ENCODE assay signal across 1 cellular context in genomic region chr9:121281614-121282291, GRCh38.
TF ChIP-seq lines count a peak whose summit lies in the region.

No MANE protein-coding gene starts in this region.

TF ChIP-seq in HepG2, 621 proteins besides CTCF, POLR2A, EP300 and RAD21 (continued from another document and continues in another):
- TF ChIP-seq, protein P1, sequence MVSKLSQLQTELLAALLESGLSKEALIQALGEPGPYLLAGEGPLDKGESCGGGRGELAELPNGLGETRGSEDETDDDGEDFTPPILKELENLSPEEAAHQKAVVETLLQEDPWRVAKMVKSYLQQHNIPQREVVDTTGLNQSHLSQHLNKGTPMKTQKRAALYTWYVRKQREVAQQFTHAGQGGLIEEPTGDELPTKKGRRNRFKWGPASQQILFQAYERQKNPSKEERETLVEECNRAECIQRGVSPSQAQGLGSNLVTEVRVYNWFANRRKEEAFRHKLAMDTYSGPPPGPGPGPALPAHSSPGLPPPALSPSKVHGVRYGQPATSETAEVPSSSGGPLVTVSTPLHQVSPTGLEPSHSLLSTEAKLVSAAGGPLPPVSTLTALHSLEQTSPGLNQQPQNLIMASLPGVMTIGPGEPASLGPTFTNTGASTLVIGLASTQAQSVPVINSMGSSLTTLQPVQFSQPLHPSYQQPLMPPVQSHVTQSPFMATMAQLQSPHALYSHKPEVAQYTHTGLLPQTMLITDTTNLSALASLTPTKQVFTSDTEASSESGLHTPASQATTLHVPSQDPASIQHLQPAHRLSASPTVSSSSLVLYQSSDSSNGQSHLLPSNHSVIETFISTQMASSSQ (IDR thresholded peaks at IDR 0.05; ENCODE audit: low read depth), result no peak
- TF ChIP-seq, protein P1 (CRISPR knock-in tag; IDR thresholded peaks at IDR 0.05; ENCODE audit: borderline replicate concordance), result no peak
- no peak for TF ChIP-seq REXO4 (CRISPR knock-in tag; IDR thresholded peaks at IDR 0.05; ENCODE audit: borderline replicate concordance)
- TF ChIP-seq, protein P2, sequence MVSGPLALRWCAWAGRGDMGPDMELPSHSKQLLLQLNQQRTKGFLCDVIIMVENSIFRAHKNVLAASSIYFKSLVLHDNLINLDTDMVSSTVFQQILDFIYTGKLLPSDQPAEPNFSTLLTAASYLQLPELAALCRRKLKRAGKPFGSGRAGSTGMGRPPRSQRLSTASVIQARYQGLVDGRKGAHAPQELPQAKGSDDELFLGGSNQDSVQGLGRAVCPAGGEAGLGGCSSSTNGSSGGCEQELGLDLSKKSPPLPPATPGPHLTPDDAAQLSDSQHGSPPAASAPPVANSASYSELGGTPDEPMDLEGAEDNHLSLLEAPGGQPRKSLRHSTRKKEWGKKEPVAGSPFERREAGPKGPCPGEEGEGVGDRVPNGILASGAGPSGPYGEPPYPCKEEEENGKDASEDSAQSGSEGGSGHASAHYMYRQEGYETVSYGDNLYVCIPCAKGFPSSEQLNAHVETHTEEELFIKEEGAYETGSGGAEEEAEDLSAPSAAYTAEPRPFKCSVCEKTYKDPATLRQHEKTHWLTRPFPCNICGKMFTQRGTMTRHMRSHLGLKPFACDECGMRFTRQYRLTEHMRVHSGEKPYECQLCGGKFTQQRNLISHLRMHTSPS (CRISPR knock-in tag; IDR thresholded peaks at IDR 0.05; ENCODE audit: low read depth), result peak; percentile 30
- TF ChIP-seq TBX3 (IDR thresholded peaks at IDR 0.05; ENCODE audit: borderline replicate concordance), result peak; percentile 71
- peak; percentile 10; the same call in 1 of the 2 replicates for TF ChIP-seq RXRA (CRISPR knock-in tag; IDR thresholded peaks at IDR 0.05)
- 0 out of 2 replicates have a peak, but pooled peaks have one; percentile 21 for TF ChIP-seq CHD4 (IDR thresholded peaks at IDR 0.05; ENCODE audit: borderline replicate concordance, low read length)
- no peak for TF ChIP-seq ARID2 (CRISPR knock-in tag; IDR thresholded peaks at IDR 0.05; ENCODE audit: borderline replicate concordance)
- TF ChIP-seq HMG20A (CRISPR knock-in tag; IDR thresholded peaks at IDR 0.05; ENCODE audit: borderline replicate concordance), result peak; percentile 53; the same call in 1 of the 2 replicates
- TF ChIP-seq NFE2L1 (CRISPR knock-in tag; IDR thresholded peaks at IDR 0.05; ENCODE audit: borderline replicate concordance), result no peak
- TF ChIP-seq, protein P3, sequence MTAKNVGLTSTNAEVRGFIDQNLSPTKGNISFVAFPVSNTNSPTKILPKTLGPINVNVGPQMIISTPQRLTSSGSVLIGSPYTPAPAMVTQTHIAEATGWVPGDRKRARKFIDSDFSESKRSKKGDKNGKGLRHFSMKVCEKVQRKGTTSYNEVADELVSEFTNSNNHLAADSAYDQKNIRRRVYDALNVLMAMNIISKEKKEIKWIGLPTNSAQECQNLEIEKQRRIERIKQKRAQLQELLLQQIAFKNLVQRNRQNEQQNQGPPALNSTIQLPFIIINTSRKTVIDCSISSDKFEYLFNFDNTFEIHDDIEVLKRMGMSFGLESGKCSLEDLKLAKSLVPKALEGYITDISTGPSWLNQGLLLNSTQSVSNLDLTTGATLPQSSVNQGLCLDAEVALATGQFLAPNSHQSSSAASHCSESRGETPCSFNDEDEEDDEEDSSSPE (CRISPR knock-in tag; IDR thresholded peaks at IDR 0.05), result no peak
- peak; percentile 95 for TF ChIP-seq PATZ1 (CRISPR knock-in tag; IDR thresholded peaks at IDR 0.05)
- peak; percentile 60 for TF ChIP-seq PAXIP1 (CRISPR knock-in tag; conservative IDR thresholded peaks at IDR 0.05)
- TF ChIP-seq, protein P4, sequence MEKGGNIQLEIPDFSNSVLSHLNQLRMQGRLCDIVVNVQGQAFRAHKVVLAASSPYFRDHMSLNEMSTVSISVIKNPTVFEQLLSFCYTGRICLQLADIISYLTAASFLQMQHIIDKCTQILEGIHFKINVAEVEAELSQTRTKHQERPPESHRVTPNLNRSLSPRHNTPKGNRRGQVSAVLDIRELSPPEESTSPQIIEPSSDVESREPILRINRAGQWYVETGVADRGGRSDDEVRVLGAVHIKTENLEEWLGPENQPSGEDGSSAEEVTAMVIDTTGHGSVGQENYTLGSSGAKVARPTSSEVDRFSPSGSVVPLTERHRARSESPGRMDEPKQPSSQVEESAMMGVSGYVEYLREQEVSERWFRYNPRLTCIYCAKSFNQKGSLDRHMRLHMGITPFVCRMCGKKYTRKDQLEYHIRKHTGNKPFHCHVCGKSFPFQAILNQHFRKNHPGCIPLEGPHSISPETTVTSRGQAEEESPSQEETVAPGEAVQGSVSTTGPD (CRISPR knock-in tag; IDR thresholded peaks at IDR 0.05), result no peak
- no peak for TF ChIP-seq SKI (IDR thresholded peaks at IDR 0.05; ENCODE audit: partially characterized antibody)
- no peak for TF ChIP-seq ZNF138 (CRISPR knock-in tag; IDR thresholded peaks at IDR 0.05; ENCODE audit: low read depth)
- 0 out of 2 replicates have a peak, but pooled peaks have one; percentile 46 for TF ChIP-seq KLF11 (CRISPR knock-in tag; IDR thresholded peaks at IDR 0.05)
- TF ChIP-seq ZBTB20 (CRISPR knock-in tag; IDR thresholded peaks at IDR 0.05; ENCODE audit: borderline replicate concordance, low read depth), result peak; percentile 22; the same call in 1 of the 2 replicates
- TF ChIP-seq ZNF576 (CRISPR knock-in tag; IDR thresholded peaks at IDR 0.05), result no peak
- no peak for TF ChIP-seq ZNF710 (CRISPR knock-in tag; IDR thresholded peaks at IDR 0.05; ENCODE audit: borderline replicate concordance)
- no peak; the same call in 1 of the 2 replicates for TF ChIP-seq ZNF431 (CRISPR knock-in tag; IDR thresholded peaks at IDR 0.05; ENCODE audit: borderline replicate concordance, low read depth)
- TF ChIP-seq NCOA5 (CRISPR knock-in tag; IDR thresholded peaks at IDR 0.05), result no peak
- TF ChIP-seq ARHGAP35 (CRISPR knock-in tag; IDR thresholded peaks at IDR 0.05; ENCODE audit: borderline replicate concordance), result no peak
- peak; percentile 34; the same call in 1 of the 2 replicates for TF ChIP-seq SALL1 (CRISPR knock-in tag; IDR thresholded peaks at IDR 0.05)
- 0 out of 2 replicates have a peak, but pooled peaks have one; percentile 51 for TF ChIP-seq SSRP1 (CRISPR knock-in tag; IDR thresholded peaks at IDR 0.05)
- TF ChIP-seq KLF15 (CRISPR knock-in tag; IDR thresholded peaks at IDR 0.05; ENCODE audit: borderline replicate concordance), result no peak
- TF ChIP-seq TBX2 (CRISPR knock-in tag; IDR thresholded peaks at IDR 0.05; ENCODE audit: borderline replicate concordance), result peak; percentile 84
- TF ChIP-seq SIX4 (CRISPR knock-in tag; IDR thresholded peaks at IDR 0.05), result 0 out of 2 replicates have a peak, but pooled peaks have one; percentile 18
- no peak for TF ChIP-seq TCF12 (IDR thresholded peaks at IDR 0.05)
- 0 out of 2 replicates have a peak, but pooled peaks have one; percentile 50 for TF ChIP-seq TCF12 (CRISPR knock-in tag; IDR thresholded peaks at IDR 0.05)
- TF ChIP-seq ZBTB42 (CRISPR knock-in tag; IDR thresholded peaks at IDR 0.05), result no peak
- TF ChIP-seq THAP11 (CRISPR knock-in tag; IDR thresholded peaks at IDR 0.05), result no peak
- no peak for TF ChIP-seq NCOR1 (IDR thresholded peaks at IDR 0.05; ENCODE audit: borderline replicate concordance, low read length)
- TF ChIP-seq, protein P5, sequence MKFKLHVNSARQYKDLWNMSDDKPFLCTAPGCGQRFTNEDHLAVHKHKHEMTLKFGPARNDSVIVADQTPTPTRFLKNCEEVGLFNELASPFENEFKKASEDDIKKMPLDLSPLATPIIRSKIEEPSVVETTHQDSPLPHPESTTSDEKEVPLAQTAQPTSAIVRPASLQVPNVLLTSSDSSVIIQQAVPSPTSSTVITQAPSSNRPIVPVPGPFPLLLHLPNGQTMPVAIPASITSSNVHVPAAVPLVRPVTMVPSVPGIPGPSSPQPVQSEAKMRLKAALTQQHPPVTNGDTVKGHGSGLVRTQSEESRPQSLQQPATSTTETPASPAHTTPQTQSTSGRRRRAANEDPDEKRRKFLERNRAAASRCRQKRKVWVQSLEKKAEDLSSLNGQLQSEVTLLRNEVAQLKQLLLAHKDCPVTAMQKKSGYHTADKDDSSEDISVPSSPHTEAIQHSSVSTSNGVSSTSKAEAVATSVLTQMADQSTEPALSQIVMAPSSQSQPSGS (CRISPR knock-in tag; IDR thresholded peaks at IDR 0.05), result peak; percentile 34; the same call in 1 of the 2 replicates
